ENCODE assay signal across 21 cellular contexts in the genomic region with DNA sequence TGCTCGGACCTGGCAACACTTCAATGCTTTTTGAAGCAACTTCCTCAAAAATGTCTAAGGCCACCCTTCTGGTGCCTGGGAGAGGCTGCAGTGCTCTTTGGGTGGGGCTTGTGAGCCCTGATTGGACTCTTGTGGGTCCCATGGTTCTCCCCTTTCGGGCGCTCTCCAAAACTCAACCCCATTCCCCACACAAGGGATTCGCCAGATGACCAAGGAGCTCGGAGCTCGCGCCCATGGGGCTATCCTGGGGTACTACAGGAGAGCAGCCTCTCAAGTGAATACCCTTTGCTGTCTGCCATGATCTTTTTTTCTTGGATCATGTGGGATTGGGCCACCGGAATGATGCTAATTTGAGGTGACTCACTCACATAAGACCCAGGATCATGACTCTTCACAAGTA. TPM values are rescaled to one million over a fixed set of nuclear protein-coding genes. Genes with fewer than 3 reads are reported as not detected.
"Had no signal": no experiment of that assay in that cellular context is flagged by ENCODE, and none has a peak within 500 bp of the region (broad histone marks: within the 10 kb centered on the region; RNA-seq: fewer than 3 reads in every experiment).

No MANE protein-coding gene starts in this region.

- H3K4me1 ChIP-seq: colonic mucosa, testis had no signal

- DNase-seq: colonic mucosa; effector CD4-positive, alpha-beta T cell; endodermal cell; erythroblast; foreskin melanocyte; head of caudate nucleus; left colon; mammary epithelial cell; natural killer cell; ovary; sigmoid colon; stimulated activated CD4-positive, alpha-beta T cell treated with anti-CD3 and anti-CD28 coated beads, Interleukin-2, amount 100 ng/mL, for 24 hours; stimulated activated CD4-positive, alpha-beta T cell treated with anti-CD3 and anti-CD28 coated beads, Interleukin-4, amount 100 ng/mL, for 4 hours; stimulated activated naive B cell treated with anti-CD40 and anti-IgM and Interleukin-4, amounts not matched to agents 10 μg/mL and 1 μg/mL and 100 μg/mL, for 72 hours; stimulated activated naive CD8-positive, alpha-beta T cell treated with anti-CD3 and anti-CD28 coated beads, Interleukin-15, amount 100 ng/mL, for 72 hours; testis had no signal

- H3K27me3 ChIP-seq: colonic mucosa, hepatocyte, ovary, sigmoid colon, testis, tibial nerve had no signal

- H3K27ac ChIP-seq: colonic mucosa, hepatocyte, ovary, right atrium auricular region, skin epidermis, testis, tibial nerve had no signal

- H3K9me3 ChIP-seq: colonic mucosa, ovary, right atrium auricular region, sigmoid colon, testis, tibial nerve had no signal

- H3K36me3 ChIP-seq: colonic mucosa, ovary, right atrium auricular region, sigmoid colon, tibial nerve had no signal

- H3K4me3 ChIP-seq: colonic mucosa, hepatocyte, ovary, right atrium auricular region, sigmoid colon, skin epidermis, testis, tibial nerve had no signal

RNA-seq across cellular contexts. Expression of a gene that starts 29.7 kb away (rescaled TPM):
- total RNA-seq: mammary epithelial cell, myocyte, natural killer cell had no signal
